ENCODE assay signal across 8 cellular contexts in genomic region chr10:72353028-72353962, GRCh38. TPM values are rescaled to one million over a fixed set of nuclear protein-coding genes. Genes with fewer than 3 reads are reported as not detected.
A peak's percentile ranks its signal among the peaks of the same experiment; 100 is the strongest.
DNase-seq lines count a peak whose midpoint lies in the region; ATAC-seq and TF ChIP-seq lines count a peak whose summit lies in the region.

No MANE protein-coding gene starts in this region.

- H3K4me3 ChIP-seq in esophagus (ENCODE audit: low read depth in 1 of 2, low read length in 2 of 2) (peak overlapping the region; percentile 84 to 95), neural progenitor cell (peak overlapping the region; percentile 91)

- no peaks in the 10 kb centered on the region for H3K9me3 Mint-ChIP-seq in neural progenitor cell

- peak overlapping the region; percentile 95 for H3K4me3 Mint-ChIP-seq in neural progenitor cell

- H3K27ac Mint-ChIP-seq in neural progenitor cell, result peak overlapping the region; percentile 48

- peak overlapping the region; percentile 21 for H2AFZ ChIP-seq in neural progenitor cell (replicated peaks)

- H3K9me3 ChIP-seq in esophagus (ENCODE audit: control insufficient read depth in 2 of 2, insufficient read depth in 1 of 2, low read depth in 1 of 2, low read length in 1 of 2), result no peaks in the 10 kb centered on the region
- H3K9me3 ChIP-seq in neural progenitor cell (ENCODE audit: low read depth), result no peaks in the 10 kb centered on the region

- peaks cover 23% of the 10 kb centered on the region for H3K4me1 Mint-ChIP-seq in neural progenitor cell

- POLR2A ChIA-PET in RWPE1 (lab: Yijun Ruan, JAX; ENCODE audit: low non-redundant PET), result interaction anchor here (0.5 kb wide), 1 partner anchor 32 kb away, joined by 3 read pairs; no protein-coding TSS in a partner anchor

- CTCF ChIA-PET in RWPE1 (lab: Yijun Ruan, JAX), result interaction anchor here (0.6 to 1.2 kb wide), 3 partner anchors 13 to 522 kb away, joined by 3 to 4 read pairs (median 3); no protein-coding TSS in a partner anchor

- no peaks in the 10 kb centered on the region for H4K20me1 ChIP-seq in neural progenitor cell (ENCODE audit: low read depth)

- H3K79me2 ChIP-seq in neural progenitor cell (ENCODE audit: low read depth), result peaks cover 41% of the 10 kb centered on the region

- TF ChIP-seq CTCF in RWPE1 (conservative IDR thresholded peaks at IDR 0.05; ENCODE audit: low read depth), result no peak
- TF ChIP-seq CTCF in neural progenitor cell (IDR thresholded peaks at IDR 0.05), result no peak

- DNase-seq in NCI-H1105 treated with DMSO at 0.1 percent for 48 hours (lab: John Stamatoyannopoulos, UW) (peak; percentile 5), NCI-H1105 (lab: John Stamatoyannopoulos, UW) (no peak), RWPE1 (ENCODE audit: low spot score) (peak; percentile 38), neural progenitor cell (ENCODE audit: low spot score) (peak; percentile 44), D341Med (ENCODE audit: low spot score) (no peak)

- H3F3A ChIP-seq in neural progenitor cell (ENCODE audit: low read depth), result peaks cover 18% of the 10 kb centered on the region

- H3K27me3 Mint-ChIP-seq in neural progenitor cell (ENCODE audit: insufficient read depth, low read depth), result peaks cover 8% of the 10 kb centered on the region

- peak overlapping the region; percentile 96 for H3K9ac ChIP-seq in neural progenitor cell

- peaks cover 9 to 12% of the 10 kb centered on the region in 2 donors for H3K4me1 ChIP-seq in esophagus (ENCODE audit: control insufficient read depth in 2 of 2, insufficient read depth in 2 of 2, low read length in 1 of 2)
- peaks cover 9% of the 10 kb centered on the region for H3K4me1 ChIP-seq in neural progenitor cell

- ATAC-seq in HG03095 (IDR thresholded peaks at IDR 0.05; ENCODE audit: unreplicated experiment), result no peak
- ATAC-seq in HG03280 (IDR thresholded peaks at IDR 0.05; ENCODE audit: unreplicated experiment), result no peak

- H3K4me2 ChIP-seq in neural progenitor cell, result peak overlapping the region; percentile 91

- WGBS in esophagus, 2 donors, result 42 to 43% methylated on average over 18 of the region's 18 CpGs

- H3K36me3 Mint-ChIP-seq in neural progenitor cell, result peaks cover 2% of the 10 kb centered on the region

- H3K27me3 ChIP-seq in esophagus (ENCODE audit: control insufficient read depth in 1 of 2, insufficient read depth in 2 of 2, low read length in 2 of 2) (no peaks in the 10 kb centered on the region), neural progenitor cell (no peaks in the 10 kb centered on the region)

- H3K36me3 ChIP-seq in esophagus (ENCODE audit: control insufficient read depth in 2 of 2, insufficient read depth in 2 of 2, low read length in 1 of 2), result peaks cover 5 to 6% of the 10 kb centered on the region in 2 donors
- H3K36me3 ChIP-seq in neural progenitor cell, result no peaks in the 10 kb centered on the region

- peak overlapping the region; percentile 95 for H3K27ac ChIP-seq in RWPE1
- peak overlapping the region; percentile 96 to 100 for H3K27ac ChIP-seq in esophagus (ENCODE audit: low read depth in 2 of 2, low read length in 1 of 2)
- peak overlapping the region; percentile 98 for H3K27ac ChIP-seq in neural progenitor cell

RNA-seq across cellular contexts. Expression of gene DNAJB12, which starts 1.4 kb away (rescaled TPM):
- 10 to 100 TPM; 18.4 to 20.7 TPM for polyA plus RNA-seq in esophagus
- total RNA-seq in neural progenitor cell (ENCODE audit: low replicate concordance), result 8.8 and 16.1 TPM in 2 replicates

Comparison
In these comparisons a context has a peak if more than half of its experiments do, and no peak if none do; other contexts are left out.
1. DNase-seq: peak in NCI-H1105 treated with DMSO at 0.1 percent for 48 hours (single experiment), RWPE1 (single experiment) and neural progenitor cell (single experiment); none in NCI-H1105 (single experiment) and D341Med (single experiment).
2. Peak in every context shown above with its lines, with median percentiles within 50 percentile points of each other: H3K27ac ChIP-seq.